ENCODE assay signal across 15 cellular contexts in genomic region chr14:39050389-39050788, GRCh38. TPM values are rescaled to one million over a fixed set of nuclear protein-coding genes. Genes with fewer than 3 reads are reported as not detected.
A peak's percentile ranks its signal among the peaks of the same experiment; 100 is the strongest.
DNase-seq lines count a peak whose midpoint lies in the region; ATAC-seq and TF ChIP-seq lines count a peak whose summit lies in the region.
"Had no signal": no experiment of that assay in that cellular context is flagged by ENCODE, and none has a peak within 500 bp of the region (broad histone marks: within the 10 kb centered on the region; RNA-seq: fewer than 3 reads in every experiment).

No MANE protein-coding gene starts in this region.

- CTCF ChIA-PET in SK-N-SH (lab: Yijun Ruan, JAX), result no interaction called here

- TF ChIP-seq EP300 in SK-N-SH (IDR thresholded peaks at IDR 0.05; ENCODE audit: borderline replicate concordance in 1 of 2, low read depth in 1 of 2, low read length in 1 of 2), result no peak

- H3K27me3 Mint-ChIP-seq in stimulated activated memory B cell treated with anti-CD40 and anti-IgM and Interleukin-4, amounts not matched to agents 10 μg/mL and 1 μg/mL and 100 μg/mL, for 72 hours, result no peaks in the 10 kb centered on the region
- H3K27me3 Mint-ChIP-seq: brain had no signal

- no peaks in the 10 kb centered on the region for H3F3A ChIP-seq in SK-N-SH (replicated peaks; ENCODE audit: insufficient read depth)

- no peak overlapping the region for H3K4me3 Mint-ChIP-seq in stimulated activated memory B cell treated with anti-CD40 and anti-IgM and Interleukin-4, amounts not matched to agents 10 μg/mL and 1 μg/mL and 100 μg/mL, for 72 hours
- H3K4me3 Mint-ChIP-seq: brain had no signal

- H3K4me1 Mint-ChIP-seq in stimulated activated memory B cell treated with anti-CD40 and anti-IgM and Interleukin-4, amounts not matched to agents 10 μg/mL and 1 μg/mL and 100 μg/mL, for 72 hours, result peaks cover 13% of the 10 kb centered on the region
- H3K4me1 Mint-ChIP-seq: brain had no signal

- peaks cover 84% of the 10 kb centered on the region for H3K36me3 Mint-ChIP-seq in stimulated activated memory B cell treated with anti-CD40 and anti-IgM and Interleukin-4, amounts not matched to agents 10 μg/mL and 1 μg/mL and 100 μg/mL, for 72 hours

- no peak for ATAC-seq in SK-N-SH treated with all-trans-retinoic acid at 6 μM for 48 hours
- ATAC-seq in stimulated activated memory B cell treated with anti-CD40 and anti-IgM and Interleukin-4, amounts not matched to agents 10 μg/mL and 1 μg/mL and 100 μg/mL, for 72 hours, result no peak
- ATAC-seq in HG02981 (IDR thresholded peaks at IDR 0.05; ENCODE audit: unreplicated experiment), result no peak
- ATAC-seq: upper lobe of right lung had no signal

- H3K27ac Mint-ChIP-seq in stimulated activated memory B cell treated with anti-CD40 and anti-IgM and Interleukin-4, amounts not matched to agents 10 μg/mL and 1 μg/mL and 100 μg/mL, for 72 hours, result peak overlapping the region; percentile 73
- H3K27ac Mint-ChIP-seq: brain had no signal

- no peak for TF ChIP-seq CTCF in SK-N-SH (IDR thresholded peaks at IDR 0.05)

- no peak for TF ChIP-seq RAD21 in SK-N-SH (IDR thresholded peaks at IDR 0.05; ENCODE audit: low read length)

- no peaks in the 10 kb centered on the region for H3K9me2 ChIP-seq in SK-N-SH

- peaks cover 19 to 26% of the 10 kb centered on the region in 2 experiments for H3K36me3 ChIP-seq in SK-N-SH (replicated peaks in 1 of 2; ENCODE audit: control insufficient read depth in 1 of 2, insufficient read depth in 2 of 2, low read length in 1 of 2)

- H3K9me3 Mint-ChIP-seq in stimulated activated memory B cell treated with anti-CD40 and anti-IgM and Interleukin-4, amounts not matched to agents 10 μg/mL and 1 μg/mL and 100 μg/mL, for 72 hours, result peaks cover 9% of the 10 kb centered on the region

- H3K27me3 ChIP-seq in SK-N-SH (ENCODE audit: insufficient read depth), result no peaks in the 10 kb centered on the region
- H3K27me3 ChIP-seq: upper lobe of right lung had no signal

- H3K4me3 ChIP-seq in SK-N-SH (ENCODE audit: low read depth in 2 of 2, low read length in 1 of 2), result no peak overlapping the region
- H3K4me3 ChIP-seq: upper lobe of right lung had no signal

- no peak overlapping the region for H2AFZ ChIP-seq in SK-N-SH (ENCODE audit: low read depth)

- 86% methylated on average over 2 of the region's 2 CpGs for WGBS in SK-N-SH (ENCODE audit: low lambda C conversion rate)

- no peaks in the 10 kb centered on the region for H4K20me1 ChIP-seq in SK-N-SH (ENCODE audit: insufficient read depth)

- no peak overlapping the region for H3K9ac ChIP-seq in SK-N-SH

- DNase-seq in SK-N-SH (no peak), NCI-H226 (peak; percentile 78), fibroblast of gingiva (ENCODE audit: low read depth) (peak; percentile 75), COLO668 (lab: John Stamatoyannopoulos, UW; ENCODE audit: unreplicated experiment) (no peak), NCI-H2171 treated with DMSO at 0.1 percent for 48 hours (lab: John Stamatoyannopoulos, UW) (no peak)
- DNase-seq: activated CD4-positive, alpha-beta T cell treated with anti-CD3 and anti-CD28 coated beads for 4 hours; NCI-H2029; SHP77; stimulated activated CD4-positive, alpha-beta T cell treated with anti-CD3 and anti-CD28 coated beads, Interleukin-4, amount 100 ng/mL, for 4 hours; upper lobe of right lung had no signal

- no peaks in the 10 kb centered on the region for H3K4me1 ChIP-seq in SK-N-SH (ENCODE audit: control insufficient read depth in 1 of 2, insufficient read depth in 2 of 2, low read depth in 1 of 2, low read length in 1 of 2)
- H3K4me1 ChIP-seq: upper lobe of right lung had no signal

- no peak overlapping the region for H3K4me2 ChIP-seq in SK-N-SH

- no peaks in the 10 kb centered on the region for H3K9me3 ChIP-seq in SK-N-SH
- H3K9me3 ChIP-seq: upper lobe of right lung had no signal

- H3K79me2 ChIP-seq in SK-N-SH (ENCODE audit: insufficient read depth), result no peaks in the 10 kb centered on the region

- no peak overlapping the region for H3K27ac ChIP-seq in SK-N-SH (ENCODE audit: low read depth in 2 of 2, low read length in 1 of 2)
- H3K27ac ChIP-seq: 22Rv1, upper lobe of right lung had no signal

- POLR2A ChIA-PET in SK-N-SH (lab: Yijun Ruan, JAX), result no interaction called here

TF ChIP-seq in SK-N-SH, 30 proteins besides CTCF, POLR2A, EP300 and RAD21:
- TF ChIP-seq RXRA (IDR thresholded peaks at IDR 0.05; ENCODE audit: borderline replicate concordance, low read depth) (peak; percentile 14; the same call in 1 of the 2 replicates), RFX5 (IDR thresholded peaks at IDR 0.05; ENCODE audit: low read length) (no peak), JUND (IDR thresholded peaks at IDR 0.05) (no peak), TEAD4 (IDR thresholded peaks at IDR 0.05; ENCODE audit: borderline replicate concordance, insufficient read depth) (no peak), PBX3 (IDR thresholded peaks at IDR 0.05) (no peak), TAF1 (IDR thresholded peaks at IDR 0.05; ENCODE audit: borderline replicate concordance, low read depth, low read length) (no peak), FOXJ3 (CRISPR knock-in tag; IDR thresholded peaks at IDR 0.05) (no peak), NRF1 (IDR thresholded peaks at IDR 0.05; ENCODE audit: low read depth, low read length) (no peak)
TF ChIP-seq in SK-N-SH: peak in this region for 1.

TF ChIP-seq in SK-N-SH treated with all-trans-retinoic acid at 6 μM for 48 hours, 23 proteins besides CTCF, POLR2A, EP300 and RAD21 (continues in another document):
- TF ChIP-seq ZC3H10 (CRISPR knock-in tag; IDR thresholded peaks at IDR 0.05), result no peak
- TF ChIP-seq CREB5 (CRISPR knock-in tag; IDR thresholded peaks at IDR 0.05; ENCODE audit: low read depth), result no peak
- no peak for TF ChIP-seq ARNTL (CRISPR knock-in tag; IDR thresholded peaks at IDR 0.05; ENCODE audit: borderline replicate concordance, low read depth)
- TF ChIP-seq PATZ1 (CRISPR knock-in tag; IDR thresholded peaks at IDR 0.05; ENCODE audit: borderline replicate concordance), result no peak
- TF ChIP-seq ZNF70 (CRISPR knock-in tag; IDR thresholded peaks at IDR 0.05), result no peak
- no peak for TF ChIP-seq PPARA (CRISPR knock-in tag; IDR thresholded peaks at IDR 0.05; ENCODE audit: borderline replicate concordance)
- no peak for TF ChIP-seq SNAI2 (CRISPR knock-in tag; IDR thresholded peaks at IDR 0.05)
- TF ChIP-seq CSRNP3 (CRISPR knock-in tag; IDR thresholded peaks at IDR 0.05), result no peak
- no peak for TF ChIP-seq POU6F1 (CRISPR knock-in tag; IDR thresholded peaks at IDR 0.05; ENCODE audit: borderline replicate concordance, low read depth)
- no peak for TF ChIP-seq OSR1 (CRISPR knock-in tag; IDR thresholded peaks at IDR 0.05)
- no peak for TF ChIP-seq GLIS3 (CRISPR knock-in tag; IDR thresholded peaks at IDR 0.05)
- TF ChIP-seq ZFP3 (CRISPR knock-in tag; IDR thresholded peaks at IDR 0.05), result no peak

RNA-seq across cellular contexts. Expression of gene SEC23A, which starts 52.6 kb away (rescaled TPM):
- 30.0 and 39.4 TPM in 2 replicates for polyA plus RNA-seq in SK-N-SH (2012; rRNA removed)
- polyA plus RNA-seq in SK-N-SH (2012; cell fraction: cytosol; rRNA removed), result 23.8 and 36.5 TPM in 2 replicates
- 11.5 and 22.5 TPM in 2 replicates for polyA plus RNA-seq in SK-N-SH (2012; cell fraction: nucleus; rRNA removed)

Comparison
In these comparisons a context has a peak if more than half of its experiments do, and no peak if none do; other contexts are left out.
1. DNase-seq: peak in NCI-H226 (single experiment) and fibroblast of gingiva (single experiment); none in SK-N-SH (single experiment), COLO668 (single experiment) and NCI-H2171 treated with DMSO at 0.1 percent for 48 hours (single experiment).